ENCODE assay signal across 8 cellular contexts in genomic region chr6:167094436-167094819, GRCh38. TPM values are rescaled to one million over a fixed set of nuclear protein-coding genes. Genes with fewer than 3 reads are reported as not detected.
DNase-seq lines count a peak whose midpoint lies in the region; ATAC-seq and TF ChIP-seq lines count a peak whose summit lies in the region.

No MANE protein-coding gene starts in this region.

- no peaks in the 10 kb centered on the region for H3K9me3 Mint-ChIP-seq in CD4-positive, alpha-beta memory T cell
- H3K9me3 Mint-ChIP-seq in Caco-2 (ENCODE audit: unreplicated experiment): no peaks in the 10 kb centered on the region

- no peaks in the 10 kb centered on the region for H3K36me3 ChIP-seq in CD4-positive, alpha-beta memory T cell (ENCODE audit: insufficient read depth, low read length)
- H3K36me3 ChIP-seq in Caco-2 (ENCODE audit: control insufficient read depth, insufficient read depth, low read length): no peaks in the 10 kb centered on the region

- no TSS peak for BruUV-seq in Caco-2 (replicated peaks; lab: Mats Ljungman, UMichigan)

- no peaks in the 10 kb centered on the region for H3K9me3 ChIP-seq in CD4-positive, alpha-beta memory T cell (ENCODE audit: control insufficient read depth in 1 of 2, low read length in 2 of 2)
- no peaks in the 10 kb centered on the region for H3K9me3 ChIP-seq in Caco-2

- ATAC-seq in GM19372 (IDR thresholded peaks at IDR 0.05; ENCODE audit: low read depth, unreplicated experiment): peak; percentile 17
- ATAC-seq in HG03196 (IDR thresholded peaks at IDR 0.05; ENCODE audit: unreplicated experiment): peak; percentile 17

- CTCF ChIA-PET in CD4-positive, alpha-beta memory T cell (lab: Charles Lee; ENCODE audit: partially characterized antibody): interaction anchor here (0.8 to 3.3 kb wide), 9 partner anchors 11 to 105 kb away, joined by 3 to 12 read pairs (median 3); partner anchors contain the start of genes CCR6 and CEP43
- CTCF ChIA-PET in Caco-2 (lab: Charles Lee): interaction anchor here (1.2 kb wide), 1 partner anchor 48 kb away, joined by 3 read pairs; no protein-coding TSS in a partner anchor

- peaks cover 80% of the 10 kb centered on the region for H3K4me1 ChIP-seq in CD4-positive, alpha-beta memory T cell (ENCODE audit: insufficient read depth, low read length)
- no peaks in the 10 kb centered on the region for H3K4me1 ChIP-seq in Caco-2

- DNase-seq in CD4-positive, alpha-beta memory T cell: no peak
- no peak for DNase-seq in coronary artery (ENCODE audit: low spot score)
- no peak for DNase-seq in HCEC 1CT
- no peak for DNase-seq in SHP77 (lab: John Stamatoyannopoulos, UW)
- no peak for DNase-seq in Caco-2
- no peak for DNase-seq in H4 (ENCODE audit: low spot score)

- H3K27ac Mint-ChIP-seq in CD4-positive, alpha-beta memory T cell: peak overlapping the region; percentile 91 to 98 (median 95)
- no peak overlapping the region for H3K27ac Mint-ChIP-seq in Caco-2 (ENCODE audit: unreplicated experiment)

- H3K4me1 Mint-ChIP-seq in CD4-positive, alpha-beta memory T cell: peaks cover 55 to 87% (median 73%) of the 10 kb centered on the region in 4 donors
- no peaks in the 10 kb centered on the region for H3K4me1 Mint-ChIP-seq in Caco-2 (ENCODE audit: low read depth, unreplicated experiment)

- H3K36me3 Mint-ChIP-seq in CD4-positive, alpha-beta memory T cell: no peaks in the 10 kb centered on the region
- no peaks in the 10 kb centered on the region for H3K36me3 Mint-ChIP-seq in Caco-2 (ENCODE audit: insufficient read depth, unreplicated experiment)

- H3K4me3 ChIP-seq in CD4-positive, alpha-beta memory T cell (ENCODE audit: low read length in 2 of 2): peak overlapping the region in 1 of 2 donors; percentile 40
- H3K4me3 ChIP-seq in coronary artery (peak overlapping the region; percentile 14), Caco-2 (ENCODE audit: low read depth, low read length) (no peak overlapping the region)

- no peak for TF ChIP-seq CTCF in coronary artery (IDR thresholded peaks at IDR 0.05)
- no peak for TF ChIP-seq CTCF in Caco-2 (IDR thresholded peaks at IDR 0.05; ENCODE audit: insufficient read depth in 1 of 2, low read depth in 1 of 2, low read length in 1 of 2, severe bottlenecking in 1 of 2, unreplicated experiment in 1 of 2)

- H3K27me3 Mint-ChIP-seq in CD4-positive, alpha-beta memory T cell: no peaks in the 10 kb centered on the region
- no peaks in the 10 kb centered on the region for H3K27me3 Mint-ChIP-seq in Caco-2 (ENCODE audit: insufficient read depth, unreplicated experiment)

- intact Hi-C loops in CD4-positive, alpha-beta memory T cell (cut with micrococcal nuclease): loop anchor here (2.0 to 5.0 kb wide), 4 partner anchors 24 to 96 kb away; partner anchors contain the start of gene CEP43
- intact Hi-C loops in Caco-2 (cut with micrococcal nuclease; ENCODE audit: unreplicated experiment): no loop called here

- H3K27ac ChIP-seq in CD4-positive, alpha-beta memory T cell (ENCODE audit: low read depth, low read length): peak overlapping the region; percentile 62
- H3K27ac ChIP-seq in coronary artery: no peak overlapping the region

- POLR2A ChIA-PET in CD4-positive, alpha-beta memory T cell (lab: Charles Lee; ENCODE audit: partially characterized antibody): interaction anchor here (0.8 to 6.6 kb wide), 11 partner anchors 14 to 138 kb away, joined by 3 to 68 read pairs (median 5); partner anchors contain the start of genes CCR6, CEP43 and RNASET2
- POLR2A ChIA-PET in Caco-2 (lab: Charles Lee): no interaction called here

- H3K4me3 Mint-ChIP-seq in CD4-positive, alpha-beta memory T cell: peak overlapping the region; percentile 78 to 91 (median 83)
- H3K4me3 Mint-ChIP-seq in Caco-2 (ENCODE audit: unreplicated experiment): no peak overlapping the region

- H3K27me3 ChIP-seq in CD4-positive, alpha-beta memory T cell (ENCODE audit: insufficient read depth, low read length): no peaks in the 10 kb centered on the region
- no peaks in the 10 kb centered on the region for H3K27me3 ChIP-seq in Caco-2 (replicated peaks; ENCODE audit: control insufficient read depth, insufficient read depth, low read length)

RNA-seq across cellular contexts. Expression of gene CCR6, which starts 28.5 kb away (rescaled TPM):
- total RNA-seq in CD4-positive, alpha-beta memory T cell: 10 to 100 TPM; 21.7 to 23.7 TPM
- polyA plus RNA-seq in CD4-positive, alpha-beta memory T cell: 100 to 1,000 TPM in 1 of 2 donors, 10 to 100 TPM in 1; 98.7 to 124 TPM
- not detected in 2 replicates for total RNA-seq in Caco-2 (2022)
- total RNA-seq in H4 (2014; rRNA removed; shearing (Covaris generic)): not detected in 2 replicates

Comparison
In these comparisons a context has a peak if more than half of its experiments do, and no peak if none do; other contexts are left out.
1. RNA of gene CCR6, which starts 28.5 kb away (total RNA-seq): 21.7 to 23.7 TPM in CD4-positive, alpha-beta memory T cell; not detected in Caco-2 and not detected in H4; every median in the first group is over 10 times any median in the second.